Comparison of ENCODE assay signal across 9 cellular contexts in genomic region chr10:30782543-30783461, GRCh38.
DNase-seq lines count a peak whose midpoint lies in the region; ATAC-seq and TF ChIP-seq lines count a peak whose summit lies in the region.
"Had no signal": no experiment of that assay in that cellular context is flagged by ENCODE, and none has a peak within 500 bp of the region (broad histone marks: within the 10 kb centered on the region; RNA-seq: fewer than 3 reads in every experiment).

No MANE protein-coding gene starts in this region.

- H4K20me1 ChIP-seq in osteoblast (ENCODE audit: insufficient read depth, low read length): no peaks in the 10 kb centered on the region

- TF ChIP-seq CTCF in heart right ventricle (IDR thresholded peaks at IDR 0.05) (no peak), brain (conservative IDR thresholded peaks at IDR 0.05) (no peak), osteoblast (IDR thresholded peaks at IDR 0.05; ENCODE audit: extremely low read depth, low read depth, low read length) (no peak)

- H3K27ac ChIP-seq in heart right ventricle: peak overlapping the region; percentile 94 to 100 (median 98)
- no peak overlapping the region for H3K27ac ChIP-seq in osteoblast (ENCODE audit: low read depth, low read length)
- H3K27ac ChIP-seq: C4-2B had no signal

- peak overlapping the region; percentile 70 to 99 (median 94) for H3K27ac Mint-ChIP-seq in brain

- H3K36me3 ChIP-seq in heart right ventricle: no peaks in the 10 kb centered on the region
- no peaks in the 10 kb centered on the region for H3K36me3 ChIP-seq in osteoblast (ENCODE audit: insufficient read depth, low read length)

- H2AFZ ChIP-seq in osteoblast (ENCODE audit: low read length): peak overlapping the region; percentile 82

- WGBS in heart right ventricle, 2 donors: 64 to 70% methylated on average over 15 of the region's 15 CpGs

- peaks cover 0 to 12% (median 0%) of the 10 kb centered on the region in 5 experiments for H3K9me3 Mint-ChIP-seq in brain

- intact Hi-C loops in heart right ventricle (cut with DNase I) (loop anchor here (2.0 to 10.0 kb wide), 15 partner anchors 252 to 1029 kb away; partner anchors contain the start of genes ZEB1 (in 2 of the 10) and ZNF438 (in 1 of the 10)), Right ventricle myocardium superior (cut with DNase I) (loop anchor here (5.0 to 10.0 kb wide), 2 partner anchors 292 to 539 kb away; no protein-coding TSS in a partner anchor)

- H3K27me3 ChIP-seq in heart right ventricle (peaks cover 0 to 3% (median 0%) of the 10 kb centered on the region in 7 donors), osteoblast (ENCODE audit: insufficient read depth, low read length) (no peaks in the 10 kb centered on the region)

- peaks cover 58% of the 10 kb centered on the region for H3K4me1 Mint-ChIP-seq in brain

- H3K9me3 ChIP-seq in heart right ventricle (no peaks in the 10 kb centered on the region), osteoblast (ENCODE audit: low read depth, low read length) (no peaks in the 10 kb centered on the region)

- H3K4me1 ChIP-seq in heart right ventricle: peaks cover 0 to 46% (median 12%) of the 10 kb centered on the region in 9 donors
- H3K4me1 ChIP-seq in osteoblast (ENCODE audit: insufficient read depth, low read length): peaks cover 26% of the 10 kb centered on the region

- H3K36me3 Mint-ChIP-seq in brain: no peaks in the 10 kb centered on the region

- no peaks in the 10 kb centered on the region for H3K27me3 Mint-ChIP-seq in brain

- ATAC-seq in heart right ventricle (peak in 2 of 8 donors; percentile 12 to 32), Right ventricle myocardium superior (ENCODE audit: poor library complexity) (no peak), HG03460 (IDR thresholded peaks at IDR 0.05; ENCODE audit: unreplicated experiment) (peak; percentile 74), GM21360 (IDR thresholded peaks at IDR 0.05; ENCODE audit: unreplicated experiment) (no peak)

- no peak overlapping the region for H3K4me2 ChIP-seq in osteoblast (ENCODE audit: insufficient read depth, low read length)

- H3K4me3 Mint-ChIP-seq in brain: peak overlapping the region in 4 of 5 experiments; percentile 57 to 86 (median 82)

- H3K4me3 ChIP-seq in heart right ventricle (no peak overlapping the region), osteoblast (ENCODE audit: insufficient read depth, low read length) (no peak overlapping the region)

- DNase-seq in heart right ventricle (no peak), Right ventricle myocardium superior (no peak), osteoblast (ENCODE audit: insufficient read length, low spot score, missing footprints) (peak; percentile 76), NCI-H69 (lab: John Stamatoyannopoulos, UW) (no peak), NCI-H1048 (lab: John Stamatoyannopoulos, UW) (no peak)

- H3K79me2 ChIP-seq in osteoblast (ENCODE audit: insufficient read depth, low read length): no peaks in the 10 kb centered on the region
